25 cellular contexts compared by ENCODE assay signal in the genomic region with DNA sequence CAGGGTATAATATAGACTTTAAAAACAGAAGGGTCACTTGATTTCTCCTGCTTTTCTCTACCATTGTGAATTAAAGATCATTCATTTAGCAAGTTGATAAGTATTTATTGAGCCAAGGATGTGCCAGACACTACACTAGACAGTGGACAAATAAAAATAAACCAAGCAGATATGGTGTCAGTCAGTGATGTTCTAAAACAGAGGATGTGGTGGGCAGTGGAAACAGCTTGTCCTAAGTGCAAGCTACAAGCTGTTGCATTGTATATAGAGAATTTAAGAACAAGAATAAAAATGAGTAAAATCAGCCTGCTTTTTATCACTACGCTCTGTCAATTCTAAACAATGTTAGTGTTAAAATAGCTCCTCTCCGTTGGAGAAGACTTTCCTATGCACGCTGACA.
"Had no signal": no experiment of that assay in that cellular context is flagged by ENCODE, and none has a peak within 500 bp of the region (broad histone marks: within the 10 kb centered on the region; RNA-seq: fewer than 3 reads in every experiment).

No MANE protein-coding gene starts in this region.

- ATAC-seq: effector memory CD8-positive, alpha-beta T cell; esophagus mucosa; gastrocnemius medialis; heart right ventricle; left cardiac atrium; left lung; left ventricle myocardium superior; lower lobe of right lung; mucosa of descending colon had no signal

- H3K9me3 ChIP-seq: colonic mucosa, esophagus squamous epithelium, gastrocnemius medialis, heart right ventricle, left lung, lower lobe of right lung, mucosa of descending colon had no signal

- H3K27me3 ChIP-seq: colonic mucosa, esophagus squamous epithelium, gastrocnemius medialis, heart right ventricle, left lung had no signal

- DNase-seq: colonic mucosa; cortex of kidney; effector CD8-positive, alpha-beta T cell; effector memory CD8-positive, alpha-beta T cell; endodermal cell; erythroblast; esophagus squamous epithelium; foreskin fibroblast; foreskin melanocyte; gastrocnemius medialis; glutamatergic neuron; head of caudate nucleus; heart right ventricle; hippocampal formation; left cardiac atrium; left lung; left ventricle myocardium superior; lower lobe of right lung; mesenchymal stem cell; mucosa of descending colon; naive B cell had no signal

- H3K4me3 ChIP-seq: colonic mucosa, esophagus squamous epithelium, gastrocnemius medialis, heart right ventricle, left lung, lower lobe of right lung, mucosa of descending colon had no signal

- FAIRE-seq: endometrium, keratinocyte had no signal

- H3K4me1 ChIP-seq: colonic mucosa, esophagus squamous epithelium, gastrocnemius medialis, left lung, lower lobe of right lung had no signal

- H3K27ac ChIP-seq: colonic mucosa, epithelial cell of prostate, esophagus squamous epithelium, gastrocnemius medialis, heart right ventricle, left lung, lower lobe of right lung had no signal

- H3K36me3 ChIP-seq: colonic mucosa, esophagus squamous epithelium, gastrocnemius medialis, heart right ventricle, left lung, lower lobe of right lung had no signal
